In genomic region chr11:76152086-76152658, GRCh38 we compare ENCODE assay signal across 1 cellular context.
TF ChIP-seq lines count a peak whose summit lies in the region.

No MANE protein-coding gene starts in this region.

TF ChIP-seq in HEK293, 187 proteins besides CTCF, POLR2A, EP300 and RAD21 (continued from another document):
- TF ChIP-seq, protein P1, sequence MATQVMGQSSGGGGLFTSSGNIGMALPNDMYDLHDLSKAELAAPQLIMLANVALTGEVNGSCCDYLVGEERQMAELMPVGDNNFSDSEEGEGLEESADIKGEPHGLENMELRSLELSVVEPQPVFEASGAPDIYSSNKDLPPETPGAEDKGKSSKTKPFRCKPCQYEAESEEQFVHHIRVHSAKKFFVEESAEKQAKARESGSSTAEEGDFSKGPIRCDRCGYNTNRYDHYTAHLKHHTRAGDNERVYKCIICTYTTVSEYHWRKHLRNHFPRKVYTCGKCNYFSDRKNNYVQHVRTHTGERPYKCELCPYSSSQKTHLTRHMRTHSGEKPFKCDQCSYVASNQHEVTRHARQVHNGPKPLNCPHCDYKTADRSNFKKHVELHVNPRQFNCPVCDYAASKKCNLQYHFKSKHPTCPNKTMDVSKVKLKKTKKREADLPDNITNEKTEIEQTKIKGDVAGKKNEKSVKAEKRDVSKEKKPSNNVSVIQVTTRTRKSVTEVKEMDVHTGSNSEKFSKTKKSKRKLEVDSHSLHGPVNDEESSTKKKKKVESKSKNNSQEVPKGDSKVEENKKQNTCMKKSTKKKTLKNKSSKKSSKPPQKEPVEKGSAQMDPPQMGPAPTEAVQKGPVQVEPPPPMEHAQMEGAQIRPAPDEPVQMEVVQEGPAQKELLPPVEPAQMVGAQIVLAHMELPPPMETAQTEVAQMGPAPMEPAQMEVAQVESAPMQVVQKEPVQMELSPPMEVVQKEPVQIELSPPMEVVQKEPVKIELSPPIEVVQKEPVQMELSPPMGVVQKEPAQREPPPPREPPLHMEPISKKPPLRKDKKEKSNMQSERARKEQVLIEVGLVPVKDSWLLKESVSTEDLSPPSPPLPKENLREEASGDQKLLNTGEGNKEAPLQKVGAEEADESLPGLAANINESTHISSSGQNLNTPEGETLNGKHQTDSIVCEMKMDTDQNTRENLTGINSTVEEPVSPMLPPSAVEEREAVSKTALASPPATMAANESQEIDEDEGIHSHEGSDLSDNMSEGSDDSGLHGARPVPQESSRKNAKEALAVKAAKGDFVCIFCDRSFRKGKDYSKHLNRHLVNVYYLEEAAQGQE (tag by site-specific recombination; IDR thresholded peaks at IDR 0.05), result no peak
- TF ChIP-seq SP3 (tag by site-specific recombination; IDR thresholded peaks at IDR 0.05) (no peak), ZNF561 (tag by site-specific recombination; IDR thresholded peaks at IDR 0.05; ENCODE audit: borderline replicate concordance) (no peak), ZNF768 (tag by site-specific recombination; IDR thresholded peaks at IDR 0.05) (no peak), ZNF114 (tag by site-specific recombination; IDR thresholded peaks at IDR 0.05) (no peak), ZSCAN16 (tag by site-specific recombination; IDR thresholded peaks at IDR 0.05) (no peak), KLF16 (tag by site-specific recombination; IDR thresholded peaks at IDR 0.05) (no peak), ZNF157 (tag by site-specific recombination; IDR thresholded peaks at IDR 0.05) (no peak), PRDM10 (tag by site-specific recombination; IDR thresholded peaks at IDR 0.05) (no peak), HOXA7 (CRISPR knock-in tag; IDR thresholded peaks at IDR 0.05; ENCODE audit: borderline replicate concordance) (no peak), TSHZ1 (tag by site-specific recombination; IDR thresholded peaks at IDR 0.05; ENCODE audit: borderline replicate concordance) (no peak), ZNF629 (tag by site-specific recombination; IDR thresholded peaks at IDR 0.05) (0 out of 2 replicates have a peak, but pooled peaks have one; percentile 14), KLF10 (tag by site-specific recombination; IDR thresholded peaks at IDR 0.05) (no peak), MYNN (tag by site-specific recombination; IDR thresholded peaks at IDR 0.05; ENCODE audit: borderline replicate concordance) (no peak), ZNF530 (tag by site-specific recombination; IDR thresholded peaks at IDR 0.05; ENCODE audit: low read depth) (no peak), ZNF202 (tag by site-specific recombination; IDR thresholded peaks at IDR 0.05; ENCODE audit: borderline replicate concordance) (no peak), KLF9 (tag by site-specific recombination; IDR thresholded peaks at IDR 0.05; ENCODE audit: low read depth) (no peak), ZBTB48 (tag by site-specific recombination; IDR thresholded peaks at IDR 0.05) (no peak), ZNF654 (tag by site-specific recombination; IDR thresholded peaks at IDR 0.05; ENCODE audit: low read depth) (peak; percentile 66), ZNF175 (tag by site-specific recombination; IDR thresholded peaks at IDR 0.05) (no peak), HOXD13 (CRISPR knock-in tag; IDR thresholded peaks at IDR 0.05; ENCODE audit: borderline replicate concordance) (no peak), BCL11B (tag by site-specific recombination; IDR thresholded peaks at IDR 0.05; ENCODE audit: low read depth) (no peak), ZSCAN30 (tag by site-specific recombination; IDR thresholded peaks at IDR 0.05) (peak; percentile 64; the same call in 1 of the 2 replicates), HOXC10 (CRISPR knock-in tag; IDR thresholded peaks at IDR 0.05) (no peak), ZNF600 (tag by site-specific recombination; IDR thresholded peaks at IDR 0.05) (no peak), ZNF433 (tag by site-specific recombination; IDR thresholded peaks at IDR 0.05; ENCODE audit: low read depth) (no peak), ZNF112 (tag by site-specific recombination; IDR thresholded peaks at IDR 0.05) (no peak), KLF7 (tag by site-specific recombination; IDR thresholded peaks at IDR 0.05; ENCODE audit: borderline replicate concordance) (no peak), ZNF341 (tag by site-specific recombination; IDR thresholded peaks at IDR 0.05; ENCODE audit: low read depth) (no peak), SALL2 (tag by site-specific recombination; IDR thresholded peaks at IDR 0.05; ENCODE audit: borderline replicate concordance) (no peak), ZNF626 (tag by site-specific recombination; IDR thresholded peaks at IDR 0.05) (no peak), ZNF670 (tag by site-specific recombination; IDR thresholded peaks at IDR 0.05; ENCODE audit: low read depth) (no peak), ZNF335 (tag by site-specific recombination; conservative IDR thresholded peaks at IDR 0.05) (peak; percentile 64; the same call in 1 of the 2 replicates)
- TF ChIP-seq, protein P2, sequence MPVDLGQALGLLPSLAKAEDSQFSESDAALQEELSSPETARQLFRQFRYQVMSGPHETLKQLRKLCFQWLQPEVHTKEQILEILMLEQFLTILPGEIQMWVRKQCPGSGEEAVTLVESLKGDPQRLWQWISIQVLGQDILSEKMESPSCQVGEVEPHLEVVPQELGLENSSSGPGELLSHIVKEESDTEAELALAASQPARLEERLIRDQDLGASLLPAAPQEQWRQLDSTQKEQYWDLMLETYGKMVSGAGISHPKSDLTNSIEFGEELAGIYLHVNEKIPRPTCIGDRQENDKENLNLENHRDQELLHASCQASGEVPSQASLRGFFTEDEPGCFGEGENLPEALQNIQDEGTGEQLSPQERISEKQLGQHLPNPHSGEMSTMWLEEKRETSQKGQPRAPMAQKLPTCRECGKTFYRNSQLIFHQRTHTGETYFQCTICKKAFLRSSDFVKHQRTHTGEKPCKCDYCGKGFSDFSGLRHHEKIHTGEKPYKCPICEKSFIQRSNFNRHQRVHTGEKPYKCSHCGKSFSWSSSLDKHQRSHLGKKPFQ (tag by site-specific recombination; IDR thresholded peaks at IDR 0.05), result no peak
- TF ChIP-seq, protein P3, sequence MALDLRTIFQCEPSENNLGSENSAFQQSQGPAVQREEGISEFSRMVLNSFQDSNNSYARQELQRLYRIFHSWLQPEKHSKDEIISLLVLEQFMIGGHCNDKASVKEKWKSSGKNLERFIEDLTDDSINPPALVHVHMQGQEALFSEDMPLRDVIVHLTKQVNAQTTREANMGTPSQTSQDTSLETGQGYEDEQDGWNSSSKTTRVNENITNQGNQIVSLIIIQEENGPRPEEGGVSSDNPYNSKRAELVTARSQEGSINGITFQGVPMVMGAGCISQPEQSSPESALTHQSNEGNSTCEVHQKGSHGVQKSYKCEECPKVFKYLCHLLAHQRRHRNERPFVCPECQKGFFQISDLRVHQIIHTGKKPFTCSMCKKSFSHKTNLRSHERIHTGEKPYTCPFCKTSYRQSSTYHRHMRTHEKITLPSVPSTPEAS (tag by site-specific recombination; IDR thresholded peaks at IDR 0.05), result no peak
- TF ChIP-seq, protein P4, sequence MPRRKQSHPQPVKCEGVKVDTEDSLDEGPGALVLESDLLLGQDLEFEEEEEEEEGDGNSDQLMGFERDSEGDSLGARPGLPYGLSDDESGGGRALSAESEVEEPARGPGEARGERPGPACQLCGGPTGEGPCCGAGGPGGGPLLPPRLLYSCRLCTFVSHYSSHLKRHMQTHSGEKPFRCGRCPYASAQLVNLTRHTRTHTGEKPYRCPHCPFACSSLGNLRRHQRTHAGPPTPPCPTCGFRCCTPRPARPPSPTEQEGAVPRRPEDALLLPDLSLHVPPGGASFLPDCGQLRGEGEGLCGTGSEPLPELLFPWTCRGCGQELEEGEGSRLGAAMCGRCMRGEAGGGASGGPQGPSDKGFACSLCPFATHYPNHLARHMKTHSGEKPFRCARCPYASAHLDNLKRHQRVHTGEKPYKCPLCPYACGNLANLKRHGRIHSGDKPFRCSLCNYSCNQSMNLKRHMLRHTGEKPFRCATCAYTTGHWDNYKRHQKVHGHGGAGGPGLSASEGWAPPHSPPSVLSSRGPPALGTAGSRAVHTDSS (tag by site-specific recombination; IDR thresholded peaks at IDR 0.05), result no peak
TF ChIP-seq in HEK293: peak in this region for 14.
